Comparison of ENCODE assay signal across 7 cellular contexts in genomic region chrY:25620209-25620608, GRCh38. TPM values are rescaled to one million over a fixed set of nuclear protein-coding genes. Genes with fewer than 3 reads are reported as not detected.
"Had no signal": no experiment of that assay in that cellular context is flagged by ENCODE, and none has a peak within 500 bp of the region (broad histone marks: within the 10 kb centered on the region; RNA-seq: fewer than 3 reads in every experiment).

No MANE protein-coding gene starts in this region.

RNA-seq across cellular contexts. Expression of gene CDY1, which starts 1.7 kb away (rescaled TPM):
- total RNA-seq: GM23248, GM23338, H1, H4, H7, H9, HFFc6 had no signal
